Comparison of ENCODE assay signal across 1 cellular context in genomic region chr7:55188590-55189446, GRCh38.
TF ChIP-seq lines count a peak whose summit lies in the region.

No MANE protein-coding gene starts in this region.

TF ChIP-seq in HepG2, 621 proteins besides CTCF, POLR2A, EP300 and RAD21 (continued from another document and continues in another):
- TF ChIP-seq, protein P1, sequence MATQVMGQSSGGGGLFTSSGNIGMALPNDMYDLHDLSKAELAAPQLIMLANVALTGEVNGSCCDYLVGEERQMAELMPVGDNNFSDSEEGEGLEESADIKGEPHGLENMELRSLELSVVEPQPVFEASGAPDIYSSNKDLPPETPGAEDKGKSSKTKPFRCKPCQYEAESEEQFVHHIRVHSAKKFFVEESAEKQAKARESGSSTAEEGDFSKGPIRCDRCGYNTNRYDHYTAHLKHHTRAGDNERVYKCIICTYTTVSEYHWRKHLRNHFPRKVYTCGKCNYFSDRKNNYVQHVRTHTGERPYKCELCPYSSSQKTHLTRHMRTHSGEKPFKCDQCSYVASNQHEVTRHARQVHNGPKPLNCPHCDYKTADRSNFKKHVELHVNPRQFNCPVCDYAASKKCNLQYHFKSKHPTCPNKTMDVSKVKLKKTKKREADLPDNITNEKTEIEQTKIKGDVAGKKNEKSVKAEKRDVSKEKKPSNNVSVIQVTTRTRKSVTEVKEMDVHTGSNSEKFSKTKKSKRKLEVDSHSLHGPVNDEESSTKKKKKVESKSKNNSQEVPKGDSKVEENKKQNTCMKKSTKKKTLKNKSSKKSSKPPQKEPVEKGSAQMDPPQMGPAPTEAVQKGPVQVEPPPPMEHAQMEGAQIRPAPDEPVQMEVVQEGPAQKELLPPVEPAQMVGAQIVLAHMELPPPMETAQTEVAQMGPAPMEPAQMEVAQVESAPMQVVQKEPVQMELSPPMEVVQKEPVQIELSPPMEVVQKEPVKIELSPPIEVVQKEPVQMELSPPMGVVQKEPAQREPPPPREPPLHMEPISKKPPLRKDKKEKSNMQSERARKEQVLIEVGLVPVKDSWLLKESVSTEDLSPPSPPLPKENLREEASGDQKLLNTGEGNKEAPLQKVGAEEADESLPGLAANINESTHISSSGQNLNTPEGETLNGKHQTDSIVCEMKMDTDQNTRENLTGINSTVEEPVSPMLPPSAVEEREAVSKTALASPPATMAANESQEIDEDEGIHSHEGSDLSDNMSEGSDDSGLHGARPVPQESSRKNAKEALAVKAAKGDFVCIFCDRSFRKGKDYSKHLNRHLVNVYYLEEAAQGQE (IDR thresholded peaks at IDR 0.05; ENCODE audit: borderline replicate concordance in 1 of 2, low read depth in 1 of 2, low read length in 2 of 2), result peak in 1 of 2 experiments; percentile 51; a peak in 1 of 4 replicates
- TF ChIP-seq DR1 (CRISPR knock-in tag; IDR thresholded peaks at IDR 0.05) (peak; percentile 27; the same call in 1 of the 2 replicates), ZFP91 (CRISPR knock-in tag; IDR thresholded peaks at IDR 0.05; ENCODE audit: borderline replicate concordance) (peak; percentile 81), PRMT3 (CRISPR knock-in tag; IDR thresholded peaks at IDR 0.05; ENCODE audit: borderline replicate concordance, low read depth) (0 out of 2 replicates have a peak, but pooled peaks have one; percentile 67), CBFB (CRISPR knock-in tag; IDR thresholded peaks at IDR 0.05) (no peak), SMC3 (IDR thresholded peaks at IDR 0.05; ENCODE audit: low read length) (peak; percentile 14; the same call in 1 of the 2 replicates), BCL3 (CRISPR knock-in tag; IDR thresholded peaks at IDR 0.05) (no peak), SNAPC2 (CRISPR knock-in tag; IDR thresholded peaks at IDR 0.05) (0 out of 2 replicates have a peak, but pooled peaks have one; percentile 74), E2F2 (CRISPR knock-in tag; IDR thresholded peaks at IDR 0.05; ENCODE audit: borderline replicate concordance) (no peak), SATB2 (CRISPR knock-in tag; IDR thresholded peaks at IDR 0.05) (no peak), SIN3B (IDR thresholded peaks at IDR 0.05; ENCODE audit: low read length) (peak; percentile 55; the same call in 1 of the 2 replicates), SMAD3 (CRISPR knock-in tag; IDR thresholded peaks at IDR 0.05) (0 out of 2 replicates have a peak, but pooled peaks have one; percentile 17), EHMT2 (IDR thresholded peaks at IDR 0.05; ENCODE audit: borderline replicate concordance, low read depth, low read length) (no peak), ZNF12 (CRISPR knock-in tag; IDR thresholded peaks at IDR 0.05) (0 out of 2 replicates have a peak, but pooled peaks have one; percentile 10), ZNF224 (CRISPR knock-in tag; IDR thresholded peaks at IDR 0.05) (0 out of 2 replicates have a peak, but pooled peaks have one; percentile 50), ZNF678 (CRISPR knock-in tag; IDR thresholded peaks at IDR 0.05) (no peak), KLF6 (CRISPR knock-in tag; IDR thresholded peaks at IDR 0.05) (peak; percentile 63; the same call in 1 of the 2 replicates), ZNF646 (CRISPR knock-in tag; IDR thresholded peaks at IDR 0.05) (peak; percentile 73), GATAD2A (CRISPR knock-in tag; IDR thresholded peaks at IDR 0.05) (peak; percentile 64), NFYC (CRISPR knock-in tag; IDR thresholded peaks at IDR 0.05) (no peak)
- TF ChIP-seq, protein P2, sequence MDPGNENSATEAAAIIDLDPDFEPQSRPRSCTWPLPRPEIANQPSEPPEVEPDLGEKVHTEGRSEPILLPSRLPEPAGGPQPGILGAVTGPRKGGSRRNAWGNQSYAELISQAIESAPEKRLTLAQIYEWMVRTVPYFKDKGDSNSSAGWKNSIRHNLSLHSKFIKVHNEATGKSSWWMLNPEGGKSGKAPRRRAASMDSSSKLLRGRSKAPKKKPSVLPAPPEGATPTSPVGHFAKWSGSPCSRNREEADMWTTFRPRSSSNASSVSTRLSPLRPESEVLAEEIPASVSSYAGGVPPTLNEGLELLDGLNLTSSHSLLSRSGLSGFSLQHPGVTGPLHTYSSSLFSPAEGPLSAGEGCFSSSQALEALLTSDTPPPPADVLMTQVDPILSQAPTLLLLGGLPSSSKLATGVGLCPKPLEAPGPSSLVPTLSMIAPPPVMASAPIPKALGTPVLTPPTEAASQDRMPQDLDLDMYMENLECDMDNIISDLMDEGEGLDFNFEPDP (CRISPR knock-in tag; conservative IDR thresholded peaks at IDR 0.05), result no peak
- TF ChIP-seq, protein P3, sequence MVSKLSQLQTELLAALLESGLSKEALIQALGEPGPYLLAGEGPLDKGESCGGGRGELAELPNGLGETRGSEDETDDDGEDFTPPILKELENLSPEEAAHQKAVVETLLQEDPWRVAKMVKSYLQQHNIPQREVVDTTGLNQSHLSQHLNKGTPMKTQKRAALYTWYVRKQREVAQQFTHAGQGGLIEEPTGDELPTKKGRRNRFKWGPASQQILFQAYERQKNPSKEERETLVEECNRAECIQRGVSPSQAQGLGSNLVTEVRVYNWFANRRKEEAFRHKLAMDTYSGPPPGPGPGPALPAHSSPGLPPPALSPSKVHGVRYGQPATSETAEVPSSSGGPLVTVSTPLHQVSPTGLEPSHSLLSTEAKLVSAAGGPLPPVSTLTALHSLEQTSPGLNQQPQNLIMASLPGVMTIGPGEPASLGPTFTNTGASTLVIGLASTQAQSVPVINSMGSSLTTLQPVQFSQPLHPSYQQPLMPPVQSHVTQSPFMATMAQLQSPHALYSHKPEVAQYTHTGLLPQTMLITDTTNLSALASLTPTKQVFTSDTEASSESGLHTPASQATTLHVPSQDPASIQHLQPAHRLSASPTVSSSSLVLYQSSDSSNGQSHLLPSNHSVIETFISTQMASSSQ (IDR thresholded peaks at IDR 0.05; ENCODE audit: low read depth), result peak; percentile 80
- TF ChIP-seq, protein P3 (CRISPR knock-in tag; IDR thresholded peaks at IDR 0.05; ENCODE audit: borderline replicate concordance), result peak; percentile 93
- TF ChIP-seq, protein P4, sequence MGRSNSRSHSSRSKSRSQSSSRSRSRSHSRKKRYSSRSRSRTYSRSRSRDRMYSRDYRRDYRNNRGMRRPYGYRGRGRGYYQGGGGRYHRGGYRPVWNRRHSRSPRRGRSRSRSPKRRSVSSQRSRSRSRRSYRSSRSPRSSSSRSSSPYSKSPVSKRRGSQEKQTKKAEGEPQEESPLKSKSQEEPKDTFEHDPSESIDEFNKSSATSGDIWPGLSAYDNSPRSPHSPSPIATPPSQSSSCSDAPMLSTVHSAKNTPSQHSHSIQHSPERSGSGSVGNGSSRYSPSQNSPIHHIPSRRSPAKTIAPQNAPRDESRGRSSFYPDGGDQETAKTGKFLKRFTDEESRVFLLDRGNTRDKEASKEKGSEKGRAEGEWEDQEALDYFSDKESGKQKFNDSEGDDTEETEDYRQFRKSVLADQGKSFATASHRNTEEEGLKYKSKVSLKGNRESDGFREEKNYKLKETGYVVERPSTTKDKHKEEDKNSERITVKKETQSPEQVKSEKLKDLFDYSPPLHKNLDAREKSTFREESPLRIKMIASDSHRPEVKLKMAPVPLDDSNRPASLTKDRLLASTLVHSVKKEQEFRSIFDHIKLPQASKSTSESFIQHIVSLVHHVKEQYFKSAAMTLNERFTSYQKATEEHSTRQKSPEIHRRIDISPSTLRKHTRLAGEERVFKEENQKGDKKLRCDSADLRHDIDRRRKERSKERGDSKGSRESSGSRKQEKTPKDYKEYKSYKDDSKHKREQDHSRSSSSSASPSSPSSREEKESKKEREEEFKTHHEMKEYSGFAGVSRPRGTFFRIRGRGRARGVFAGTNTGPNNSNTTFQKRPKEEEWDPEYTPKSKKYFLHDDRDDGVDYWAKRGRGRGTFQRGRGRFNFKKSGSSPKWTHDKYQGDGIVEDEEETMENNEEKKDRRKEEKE (IDR thresholded peaks at IDR 0.05), result no peak
- TF ChIP-seq, protein P5, sequence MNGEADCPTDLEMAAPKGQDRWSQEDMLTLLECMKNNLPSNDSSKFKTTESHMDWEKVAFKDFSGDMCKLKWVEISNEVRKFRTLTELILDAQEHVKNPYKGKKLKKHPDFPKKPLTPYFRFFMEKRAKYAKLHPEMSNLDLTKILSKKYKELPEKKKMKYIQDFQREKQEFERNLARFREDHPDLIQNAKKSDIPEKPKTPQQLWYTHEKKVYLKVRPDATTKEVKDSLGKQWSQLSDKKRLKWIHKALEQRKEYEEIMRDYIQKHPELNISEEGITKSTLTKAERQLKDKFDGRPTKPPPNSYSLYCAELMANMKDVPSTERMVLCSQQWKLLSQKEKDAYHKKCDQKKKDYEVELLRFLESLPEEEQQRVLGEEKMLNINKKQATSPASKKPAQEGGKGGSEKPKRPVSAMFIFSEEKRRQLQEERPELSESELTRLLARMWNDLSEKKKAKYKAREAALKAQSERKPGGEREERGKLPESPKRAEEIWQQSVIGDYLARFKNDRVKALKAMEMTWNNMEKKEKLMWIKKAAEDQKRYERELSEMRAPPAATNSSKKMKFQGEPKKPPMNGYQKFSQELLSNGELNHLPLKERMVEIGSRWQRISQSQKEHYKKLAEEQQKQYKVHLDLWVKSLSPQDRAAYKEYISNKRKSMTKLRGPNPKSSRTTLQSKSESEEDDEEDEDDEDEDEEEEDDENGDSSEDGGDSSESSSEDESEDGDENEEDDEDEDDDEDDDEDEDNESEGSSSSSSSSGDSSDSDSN (CRISPR knock-in tag; IDR thresholded peaks at IDR 0.05), result peak; percentile 73
